1 cellular context compared by ENCODE assay signal in the genomic region with DNA sequence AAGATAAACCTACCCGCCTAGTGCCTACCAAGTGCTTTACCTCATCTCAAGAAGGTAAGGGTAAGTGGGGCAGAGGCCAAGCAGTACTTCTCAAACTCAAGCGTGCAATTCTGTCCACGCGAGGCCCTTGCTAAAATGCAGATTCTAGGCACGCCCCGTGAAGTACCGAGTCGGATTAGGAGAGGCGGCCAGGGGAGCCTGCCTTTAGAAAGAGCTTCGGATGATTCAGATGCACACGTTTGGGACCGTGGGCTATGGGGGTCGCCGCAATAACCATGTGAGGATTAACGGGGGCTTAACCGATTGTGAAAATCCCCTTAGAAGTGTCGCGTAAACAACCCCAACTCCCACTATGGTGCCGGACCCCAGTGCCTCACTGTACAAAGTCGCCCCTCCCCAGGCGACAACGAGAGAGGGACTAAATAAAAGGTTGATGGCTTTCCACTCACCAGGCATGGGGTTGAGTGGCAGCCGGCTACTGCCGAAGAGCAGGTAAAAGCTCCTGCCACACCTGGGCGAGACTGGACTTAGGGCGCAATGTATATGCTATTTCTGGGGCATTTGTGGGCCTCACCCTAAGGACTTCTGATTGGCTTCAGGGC.
A peak's percentile ranks its signal among the peaks of the same experiment; 100 is the strongest.
TF ChIP-seq lines count a peak whose summit lies in the region.

No MANE protein-coding gene starts in this region.

TF ChIP-seq in HepG2, 621 proteins besides CTCF, POLR2A, EP300 and RAD21 (continued from another document and continues in another):
- TF ChIP-seq, protein P1, sequence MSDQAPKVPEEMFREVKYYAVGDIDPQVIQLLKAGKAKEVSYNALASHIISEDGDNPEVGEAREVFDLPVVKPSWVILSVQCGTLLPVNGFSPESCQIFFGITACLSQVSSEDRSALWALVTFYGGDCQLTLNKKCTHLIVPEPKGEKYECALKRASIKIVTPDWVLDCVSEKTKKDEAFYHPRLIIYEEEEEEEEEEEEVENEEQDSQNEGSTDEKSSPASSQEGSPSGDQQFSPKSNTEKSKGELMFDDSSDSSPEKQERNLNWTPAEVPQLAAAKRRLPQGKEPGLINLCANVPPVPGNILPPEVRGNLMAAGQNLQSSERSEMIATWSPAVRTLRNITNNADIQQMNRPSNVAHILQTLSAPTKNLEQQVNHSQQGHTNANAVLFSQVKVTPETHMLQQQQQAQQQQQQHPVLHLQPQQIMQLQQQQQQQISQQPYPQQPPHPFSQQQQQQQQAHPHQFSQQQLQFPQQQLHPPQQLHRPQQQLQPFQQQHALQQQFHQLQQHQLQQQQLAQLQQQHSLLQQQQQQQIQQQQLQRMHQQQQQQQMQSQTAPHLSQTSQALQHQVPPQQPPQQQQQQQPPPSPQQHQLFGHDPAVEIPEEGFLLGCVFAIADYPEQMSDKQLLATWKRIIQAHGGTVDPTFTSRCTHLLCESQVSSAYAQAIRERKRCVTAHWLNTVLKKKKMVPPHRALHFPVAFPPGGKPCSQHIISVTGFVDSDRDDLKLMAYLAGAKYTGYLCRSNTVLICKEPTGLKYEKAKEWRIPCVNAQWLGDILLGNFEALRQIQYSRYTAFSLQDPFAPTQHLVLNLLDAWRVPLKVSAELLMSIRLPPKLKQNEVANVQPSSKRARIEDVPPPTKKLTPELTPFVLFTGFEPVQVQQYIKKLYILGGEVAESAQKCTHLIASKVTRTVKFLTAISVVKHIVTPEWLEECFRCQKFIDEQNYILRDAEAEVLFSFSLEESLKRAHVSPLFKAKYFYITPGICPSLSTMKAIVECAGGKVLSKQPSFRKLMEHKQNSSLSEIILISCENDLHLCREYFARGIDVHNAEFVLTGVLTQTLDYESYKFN (CRISPR knock-in tag; conservative IDR thresholded peaks at IDR 0.05) = no peak
- TF ChIP-seq, protein P2, sequence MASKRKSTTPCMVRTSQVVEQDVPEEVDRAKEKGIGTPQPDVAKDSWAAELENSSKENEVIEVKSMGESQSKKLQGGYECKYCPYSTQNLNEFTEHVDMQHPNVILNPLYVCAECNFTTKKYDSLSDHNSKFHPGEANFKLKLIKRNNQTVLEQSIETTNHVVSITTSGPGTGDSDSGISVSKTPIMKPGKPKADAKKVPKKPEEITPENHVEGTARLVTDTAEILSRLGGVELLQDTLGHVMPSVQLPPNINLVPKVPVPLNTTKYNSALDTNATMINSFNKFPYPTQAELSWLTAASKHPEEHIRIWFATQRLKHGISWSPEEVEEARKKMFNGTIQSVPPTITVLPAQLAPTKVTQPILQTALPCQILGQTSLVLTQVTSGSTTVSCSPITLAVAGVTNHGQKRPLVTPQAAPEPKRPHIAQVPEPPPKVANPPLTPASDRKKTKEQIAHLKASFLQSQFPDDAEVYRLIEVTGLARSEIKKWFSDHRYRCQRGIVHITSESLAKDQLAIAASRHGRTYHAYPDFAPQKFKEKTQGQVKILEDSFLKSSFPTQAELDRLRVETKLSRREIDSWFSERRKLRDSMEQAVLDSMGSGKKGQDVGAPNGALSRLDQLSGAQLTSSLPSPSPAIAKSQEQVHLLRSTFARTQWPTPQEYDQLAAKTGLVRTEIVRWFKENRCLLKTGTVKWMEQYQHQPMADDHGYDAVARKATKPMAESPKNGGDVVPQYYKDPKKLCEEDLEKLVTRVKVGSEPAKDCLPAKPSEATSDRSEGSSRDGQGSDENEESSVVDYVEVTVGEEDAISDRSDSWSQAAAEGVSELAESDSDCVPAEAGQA (IDR thresholded peaks at IDR 0.05; ENCODE audit: low read depth) = no peak
- TF ChIP-seq, protein P2 (CRISPR knock-in tag; IDR thresholded peaks at IDR 0.05; ENCODE audit: borderline replicate concordance) = no peak
- TF ChIP-seq ATRX (CRISPR knock-in tag; IDR thresholded peaks at IDR 0.05; ENCODE audit: borderline replicate concordance) = no peak
- no peak for TF ChIP-seq FOXK1 (CRISPR knock-in tag; IDR thresholded peaks at IDR 0.05; ENCODE audit: borderline replicate concordance, low read depth)
- no peak for TF ChIP-seq ONECUT2 (CRISPR knock-in tag; IDR thresholded peaks at IDR 0.05)
- TF ChIP-seq, protein P3, sequence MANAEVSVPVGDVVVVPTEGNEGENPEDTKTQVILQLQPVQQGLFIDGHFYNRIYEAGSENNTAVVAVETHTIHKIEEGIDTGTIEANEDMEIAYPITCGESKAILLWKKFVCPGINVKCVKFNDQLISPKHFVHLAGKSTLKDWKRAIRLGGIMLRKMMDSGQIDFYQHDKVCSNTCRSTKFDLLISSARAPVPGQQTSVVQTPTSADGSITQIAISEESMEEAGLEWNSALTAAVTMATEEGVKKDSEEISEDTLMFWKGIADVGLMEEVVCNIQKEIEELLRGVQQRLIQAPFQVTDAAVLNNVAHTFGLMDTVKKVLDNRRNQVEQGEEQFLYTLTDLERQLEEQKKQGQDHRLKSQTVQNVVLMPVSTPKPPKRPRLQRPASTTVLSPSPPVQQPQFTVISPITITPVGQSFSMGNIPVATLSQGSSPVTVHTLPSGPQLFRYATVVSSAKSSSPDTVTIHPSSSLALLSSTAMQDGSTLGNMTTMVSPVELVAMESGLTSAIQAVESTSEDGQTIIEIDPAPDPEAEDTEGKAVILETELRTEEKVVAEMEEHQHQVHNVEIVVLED (CRISPR knock-in tag; IDR thresholded peaks at IDR 0.05; ENCODE audit: borderline replicate concordance) = no peak
- peak; percentile 67 for TF ChIP-seq KLF11 (CRISPR knock-in tag; IDR thresholded peaks at IDR 0.05)
- TF ChIP-seq, protein P4, sequence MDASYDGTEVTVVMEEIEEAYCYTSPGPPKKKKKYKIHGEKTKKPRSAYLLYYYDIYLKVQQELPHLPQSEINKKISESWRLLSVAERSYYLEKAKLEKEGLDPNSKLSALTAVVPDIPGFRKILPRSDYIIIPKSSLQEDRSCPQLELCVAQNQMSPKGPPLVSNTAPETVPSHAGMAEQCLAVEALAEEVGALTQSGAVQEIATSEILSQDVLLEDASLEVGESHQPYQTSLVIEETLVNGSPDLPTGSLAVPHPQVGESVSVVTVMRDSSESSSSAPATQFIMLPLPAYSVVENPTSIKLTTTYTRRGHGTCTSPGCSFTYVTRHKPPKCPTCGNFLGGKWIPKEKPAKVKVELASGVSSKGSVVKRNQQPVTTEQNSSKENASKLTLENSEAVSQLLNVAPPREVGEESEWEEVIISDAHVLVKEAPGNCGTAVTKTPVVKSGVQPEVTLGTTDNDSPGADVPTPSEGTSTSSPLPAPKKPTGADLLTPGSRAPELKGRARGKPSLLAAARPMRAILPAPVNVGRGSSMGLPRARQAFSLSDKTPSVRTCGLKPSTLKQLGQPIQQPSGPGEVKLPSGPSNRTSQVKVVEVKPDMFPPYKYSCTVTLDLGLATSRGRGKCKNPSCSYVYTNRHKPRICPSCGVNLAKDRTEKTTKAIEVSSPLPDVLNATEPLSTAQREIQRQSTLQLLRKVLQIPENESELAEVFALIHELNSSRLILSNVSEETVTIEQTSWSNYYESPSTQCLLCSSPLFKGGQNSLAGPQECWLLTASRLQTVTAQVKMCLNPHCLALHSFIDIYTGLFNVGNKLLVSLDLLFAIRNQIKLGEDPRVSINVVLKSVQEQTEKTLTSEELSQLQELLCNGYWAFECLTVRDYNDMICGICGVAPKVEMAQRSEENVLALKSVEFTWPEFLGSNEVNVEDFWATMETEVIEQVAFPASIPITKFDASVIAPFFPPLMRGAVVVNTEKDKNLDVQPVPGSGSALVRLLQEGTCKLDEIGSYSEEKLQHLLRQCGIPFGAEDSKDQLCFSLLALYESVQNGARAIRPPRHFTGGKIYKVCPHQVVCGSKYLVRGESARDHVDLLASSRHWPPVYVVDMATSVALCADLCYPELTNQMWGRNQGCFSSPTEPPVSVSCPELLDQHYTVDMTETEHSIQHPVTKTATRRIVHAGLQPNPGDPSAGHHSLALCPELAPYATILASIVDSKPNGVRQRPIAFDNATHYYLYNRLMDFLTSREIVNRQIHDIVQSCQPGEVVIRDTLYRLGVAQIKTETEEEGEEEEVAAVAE (CRISPR knock-in tag; IDR thresholded peaks at IDR 0.05; ENCODE audit: borderline replicate concordance) = no peak
- TF ChIP-seq, protein P5, sequence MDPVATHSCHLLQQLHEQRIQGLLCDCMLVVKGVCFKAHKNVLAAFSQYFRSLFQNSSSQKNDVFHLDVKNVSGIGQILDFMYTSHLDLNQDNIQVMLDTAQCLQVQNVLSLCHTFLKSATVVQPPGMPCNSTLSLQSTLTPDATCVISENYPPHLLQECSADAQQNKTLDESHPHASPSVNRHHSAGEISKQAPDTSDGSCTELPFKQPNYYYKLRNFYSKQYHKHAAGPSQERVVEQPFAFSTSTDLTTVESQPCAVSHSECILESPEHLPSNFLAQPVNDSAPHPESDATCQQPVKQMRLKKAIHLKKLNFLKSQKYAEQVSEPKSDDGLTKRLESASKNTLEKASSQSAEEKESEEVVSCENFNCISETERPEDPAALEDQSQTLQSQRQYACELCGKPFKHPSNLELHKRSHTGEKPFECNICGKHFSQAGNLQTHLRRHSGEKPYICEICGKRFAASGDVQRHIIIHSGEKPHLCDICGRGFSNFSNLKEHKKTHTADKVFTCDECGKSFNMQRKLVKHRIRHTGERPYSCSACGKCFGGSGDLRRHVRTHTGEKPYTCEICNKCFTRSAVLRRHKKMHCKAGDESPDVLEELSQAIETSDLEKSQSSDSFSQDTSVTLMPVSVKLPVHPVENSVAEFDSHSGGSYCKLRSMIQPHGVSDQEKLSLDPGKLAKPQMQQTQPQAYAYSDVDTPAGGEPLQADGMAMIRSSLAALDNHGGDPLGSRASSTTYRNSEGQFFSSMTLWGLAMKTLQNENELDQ (CRISPR knock-in tag; IDR thresholded peaks at IDR 0.05; ENCODE audit: borderline replicate concordance) = peak; percentile 50; the same call in 1 of the 2 replicates
- 0 out of 2 replicates have a peak, but pooled peaks have one; percentile 24 for TF ChIP-seq SMAD9 (CRISPR knock-in tag; IDR thresholded peaks at IDR 0.05)
- TF ChIP-seq SOX13 (IDR thresholded peaks at IDR 0.05) = no peak
- peak in 1 of 2 experiments; percentile 27; a peak in 1 of 4 replicates for TF ChIP-seq SOX13 (CRISPR knock-in tag; conservative IDR thresholded peaks at IDR 0.05 in 1 of 2, IDR thresholded peaks at IDR 0.05 in 1 of 2)
- TF ChIP-seq, protein P6, sequence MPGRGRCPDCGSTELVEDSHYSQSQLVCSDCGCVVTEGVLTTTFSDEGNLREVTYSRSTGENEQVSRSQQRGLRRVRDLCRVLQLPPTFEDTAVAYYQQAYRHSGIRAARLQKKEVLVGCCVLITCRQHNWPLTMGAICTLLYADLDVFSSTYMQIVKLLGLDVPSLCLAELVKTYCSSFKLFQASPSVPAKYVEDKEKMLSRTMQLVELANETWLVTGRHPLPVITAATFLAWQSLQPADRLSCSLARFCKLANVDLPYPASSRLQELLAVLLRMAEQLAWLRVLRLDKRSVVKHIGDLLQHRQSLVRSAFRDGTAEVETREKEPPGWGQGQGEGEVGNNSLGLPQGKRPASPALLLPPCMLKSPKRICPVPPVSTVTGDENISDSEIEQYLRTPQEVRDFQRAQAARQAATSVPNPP (CRISPR knock-in tag; IDR thresholded peaks at IDR 0.05) = peak; percentile 77; the same call in 1 of the 2 replicates
- TF ChIP-seq, protein P7, sequence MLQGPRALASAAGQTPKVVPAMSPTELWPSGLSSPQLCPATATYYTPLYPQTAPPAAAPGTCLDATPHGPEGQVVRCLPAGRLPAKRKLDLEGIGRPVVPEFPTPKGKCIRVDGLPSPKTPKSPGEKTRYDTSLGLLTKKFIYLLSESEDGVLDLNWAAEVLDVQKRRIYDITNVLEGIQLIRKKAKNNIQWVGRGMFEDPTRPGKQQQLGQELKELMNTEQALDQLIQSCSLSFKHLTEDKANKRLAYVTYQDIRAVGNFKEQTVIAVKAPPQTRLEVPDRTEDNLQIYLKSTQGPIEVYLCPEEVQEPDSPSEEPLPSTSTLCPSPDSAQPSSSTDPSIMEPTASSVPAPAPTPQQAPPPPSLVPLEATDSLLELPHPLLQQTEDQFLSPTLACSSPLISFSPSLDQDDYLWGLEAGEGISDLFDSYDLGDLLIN (CRISPR knock-in tag; IDR thresholded peaks at IDR 0.05; ENCODE audit: borderline replicate concordance) = no peak
- TF ChIP-seq, protein P8, sequence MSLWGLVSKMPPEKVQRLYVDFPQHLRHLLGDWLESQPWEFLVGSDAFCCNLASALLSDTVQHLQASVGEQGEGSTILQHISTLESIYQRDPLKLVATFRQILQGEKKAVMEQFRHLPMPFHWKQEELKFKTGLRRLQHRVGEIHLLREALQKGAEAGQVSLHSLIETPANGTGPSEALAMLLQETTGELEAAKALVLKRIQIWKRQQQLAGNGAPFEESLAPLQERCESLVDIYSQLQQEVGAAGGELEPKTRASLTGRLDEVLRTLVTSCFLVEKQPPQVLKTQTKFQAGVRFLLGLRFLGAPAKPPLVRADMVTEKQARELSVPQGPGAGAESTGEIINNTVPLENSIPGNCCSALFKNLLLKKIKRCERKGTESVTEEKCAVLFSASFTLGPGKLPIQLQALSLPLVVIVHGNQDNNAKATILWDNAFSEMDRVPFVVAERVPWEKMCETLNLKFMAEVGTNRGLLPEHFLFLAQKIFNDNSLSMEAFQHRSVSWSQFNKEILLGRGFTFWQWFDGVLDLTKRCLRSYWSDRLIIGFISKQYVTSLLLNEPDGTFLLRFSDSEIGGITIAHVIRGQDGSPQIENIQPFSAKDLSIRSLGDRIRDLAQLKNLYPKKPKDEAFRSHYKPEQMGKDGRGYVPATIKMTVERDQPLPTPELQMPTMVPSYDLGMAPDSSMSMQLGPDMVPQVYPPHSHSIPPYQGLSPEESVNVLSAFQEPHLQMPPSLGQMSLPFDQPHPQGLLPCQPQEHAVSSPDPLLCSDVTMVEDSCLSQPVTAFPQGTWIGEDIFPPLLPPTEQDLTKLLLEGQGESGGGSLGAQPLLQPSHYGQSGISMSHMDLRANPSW (CRISPR knock-in tag; IDR thresholded peaks at IDR 0.05; ENCODE audit: borderline replicate concordance) = no peak
- TF ChIP-seq HNRNPH1 (optimal IDR thresholded peaks at IDR 0.05; ENCODE audit: low read depth, low read length) = no peak
- peak; percentile 97 for TF ChIP-seq ZBTB20 (CRISPR knock-in tag; IDR thresholded peaks at IDR 0.05; ENCODE audit: borderline replicate concordance, low read depth)
- TF ChIP-seq MBD4 (IDR thresholded peaks at IDR 0.05; ENCODE audit: borderline replicate concordance, low read length) = no peak
- no peak for TF ChIP-seq YY1 (IDR thresholded peaks at IDR 0.05; ENCODE audit: insufficient read depth, insufficient replicate concordance, low read depth, low read length)
- TF ChIP-seq KDM5B (CRISPR knock-in tag; IDR thresholded peaks at IDR 0.05; ENCODE audit: borderline replicate concordance) = 0 out of 2 replicates have a peak, but pooled peaks have one; percentile 5
